1 cellular context compared by ENCODE assay signal in genomic region chrX:41441934-41442823, GRCh38.
TF ChIP-seq lines count a peak whose summit lies in the region.

No MANE protein-coding gene starts in this region.

TF ChIP-seq in HepG2, 621 proteins besides CTCF, POLR2A, EP300 and RAD21 (continued from another document):
- no peak for TF ChIP-seq STAT6 (CRISPR knock-in tag; IDR thresholded peaks at IDR 0.05; ENCODE audit: borderline replicate concordance)
- TF ChIP-seq NFYB (CRISPR knock-in tag; IDR thresholded peaks at IDR 0.05) = no peak
- no peak for TF ChIP-seq ZNF33B (CRISPR knock-in tag; IDR thresholded peaks at IDR 0.05)
- TF ChIP-seq PRDM15 (CRISPR knock-in tag; IDR thresholded peaks at IDR 0.05) = no peak
- peak; percentile 29 for TF ChIP-seq HNRNPLL (IDR thresholded peaks at IDR 0.05; ENCODE audit: low read depth, low read length, poor library complexity, severe bottlenecking)
- no peak for TF ChIP-seq HDAC6 (IDR thresholded peaks at IDR 0.05; ENCODE audit: low read depth, low read length)
- TF ChIP-seq ZNF431 (CRISPR knock-in tag; IDR thresholded peaks at IDR 0.05; ENCODE audit: borderline replicate concordance, low read depth) = peak; percentile 48; the same call in 1 of the 2 replicates
- no peak for TF ChIP-seq ZFP62 (CRISPR knock-in tag; IDR thresholded peaks at IDR 0.05)
- peak; percentile 85 for TF ChIP-seq ZBTB14 (CRISPR knock-in tag; IDR thresholded peaks at IDR 0.05)
- no peak for TF ChIP-seq PRMT3 (CRISPR knock-in tag; IDR thresholded peaks at IDR 0.05; ENCODE audit: borderline replicate concordance, low read depth)
- no peak for TF ChIP-seq ZBTB42 (CRISPR knock-in tag; IDR thresholded peaks at IDR 0.05)
- TF ChIP-seq PAXIP1 (CRISPR knock-in tag; conservative IDR thresholded peaks at IDR 0.05) = peak; percentile 50; the same call in 1 of the 2 replicates
- TF ChIP-seq REPIN1 (CRISPR knock-in tag; IDR thresholded peaks at IDR 0.05; ENCODE audit: borderline replicate concordance, low read depth) = peak; percentile 41; the same call in 1 of the 2 replicates
- TF ChIP-seq TARDBP (CRISPR knock-in tag; IDR thresholded peaks at IDR 0.05) = peak; percentile 62; the same call in 1 of the 2 replicates
